ENCODE assay signal across 11 cellular contexts in genomic region chr12:101838628-101839323, GRCh38. TPM values are rescaled to one million over a fixed set of nuclear protein-coding genes. Genes with fewer than 3 reads are reported as not detected.
DNase-seq lines count a peak whose midpoint lies in the region; ATAC-seq, FAIRE-seq and TF ChIP-seq lines count a peak whose summit lies in the region.
"Had no signal": no experiment of that assay in that cellular context is flagged by ENCODE, and none has a peak within 500 bp of the region (broad histone marks: within the 10 kb centered on the region; RNA-seq: fewer than 3 reads in every experiment).

No MANE protein-coding gene starts in this region.

- H3K79me2 ChIP-seq in neural progenitor cell (ENCODE audit: low read depth) = no peaks in the 10 kb centered on the region

- no peak for TF ChIP-seq POLR2A in GM12891 (IDR thresholded peaks at IDR 0.05; ENCODE audit: low read depth, low read length)

- H3K36me3 ChIP-seq in neural progenitor cell = no peaks in the 10 kb centered on the region

- H3K27me3 Mint-ChIP-seq in effector memory CD8-positive, alpha-beta T cell = no peaks in the 10 kb centered on the region
- H3K27me3 Mint-ChIP-seq in neural progenitor cell (ENCODE audit: insufficient read depth, low read depth) = peaks cover 2% of the 10 kb centered on the region

- FAIRE-seq in GM12891 (lab: Jason Lieb, UNC) = peak; percentile 35

- no peaks in the 10 kb centered on the region for H3K27me3 ChIP-seq in neural progenitor cell

- no peak overlapping the region for H3K27ac ChIP-seq in neural progenitor cell

- H3K9me3 Mint-ChIP-seq in effector memory CD8-positive, alpha-beta T cell = no peaks in the 10 kb centered on the region
- no peaks in the 10 kb centered on the region for H3K9me3 Mint-ChIP-seq in neural progenitor cell
- H3K9me3 Mint-ChIP-seq: brain had no signal

- H3K27ac Mint-ChIP-seq in effector memory CD8-positive, alpha-beta T cell = peak overlapping the region in 1 of 2 donors; percentile 83
- no peak overlapping the region for H3K27ac Mint-ChIP-seq in neural progenitor cell
- H3K27ac Mint-ChIP-seq: brain had no signal

- peaks cover 13% of the 10 kb centered on the region for H3K36me3 Mint-ChIP-seq in effector memory CD8-positive, alpha-beta T cell (ENCODE audit: insufficient read depth)
- no peaks in the 10 kb centered on the region for H3K36me3 Mint-ChIP-seq in neural progenitor cell
- H3K36me3 Mint-ChIP-seq: brain had no signal

- no peak overlapping the region for H2AFZ ChIP-seq in neural progenitor cell (replicated peaks)

- TF ChIP-seq CTCF in neural progenitor cell (IDR thresholded peaks at IDR 0.05) = no peak

- DNase-seq in GM12891 (ENCODE audit: insufficient read length, low spot score) (no peak), occipital lobe (lab: John Stamatoyannopoulos, UW) (no peak), neural progenitor cell (ENCODE audit: low spot score) (no peak), dermis blood vessel endothelial cell (no peak)
- no peak for DNase-seq in effector memory CD8-positive, alpha-beta T cell
- no peak for DNase-seq in stimulated activated CD4-positive, alpha-beta T cell treated with anti-CD3 and anti-CD28 coated beads, Interleukin-4, amount 100 ng/mL, for 24 hours
- DNase-seq: activated CD4-positive, alpha-beta T cell treated with anti-CD3 and anti-CD28 coated beads, Interleukin-2, amount 50 U/mL, for 48 hours; SHP77 treated with DMSO at 0.1 percent for 48 hours had no signal

- no peaks in the 10 kb centered on the region for H3K9me3 ChIP-seq in neural progenitor cell (ENCODE audit: low read depth)

- H3K4me2 ChIP-seq in neural progenitor cell = no peak overlapping the region

- no peaks in the 10 kb centered on the region for H4K20me1 ChIP-seq in neural progenitor cell (ENCODE audit: low read depth)

- H3K4me1 Mint-ChIP-seq in effector memory CD8-positive, alpha-beta T cell (ENCODE audit: low read depth in 2 of 2) = peaks cover 6 to 8% of the 10 kb centered on the region in 2 donors
- no peaks in the 10 kb centered on the region for H3K4me1 Mint-ChIP-seq in neural progenitor cell
- H3K4me1 Mint-ChIP-seq: brain had no signal

- H3K4me3 Mint-ChIP-seq in effector memory CD8-positive, alpha-beta T cell = peak overlapping the region; percentile 23 to 47
- H3K4me3 Mint-ChIP-seq in neural progenitor cell = no peak overlapping the region

- no peaks in the 10 kb centered on the region for H3K4me1 ChIP-seq in neural progenitor cell

- ATAC-seq in GM19455 (IDR thresholded peaks at IDR 0.05; ENCODE audit: unreplicated experiment) (peak; percentile 55), HG03432 (IDR thresholded peaks at IDR 0.05; ENCODE audit: unreplicated experiment) (peak; percentile 71)
- ATAC-seq in effector memory CD8-positive, alpha-beta T cell (replicated peaks) = peak; percentile 77

- no peak overlapping the region for H3K9ac ChIP-seq in neural progenitor cell

- no peak overlapping the region for H3K4me3 ChIP-seq in neural progenitor cell

- H3F3A ChIP-seq in neural progenitor cell (ENCODE audit: low read depth) = no peaks in the 10 kb centered on the region

TF ChIP-seq in GM12891, 5 proteins besides CTCF, POLR2A, EP300 and RAD21:
- TF ChIP-seq SPI1 (IDR thresholded peaks at IDR 0.05; ENCODE audit: low read depth, low read length) (no peak), POU2F2 (IDR thresholded peaks at IDR 0.05; ENCODE audit: low read depth, low read length) (no peak), TAF1 (IDR thresholded peaks at IDR 0.05; ENCODE audit: low read depth, low read length) (no peak), PAX5 (IDR thresholded peaks at IDR 0.05; ENCODE audit: insufficient read depth, low read length, severe bottlenecking) (no peak), POLR2AphosphoS5 (IDR thresholded peaks at IDR 0.05; ENCODE audit: low read depth, low read length) (no peak)
TF ChIP-seq in GM12891: peak in this region for 0.

RNA-seq across cellular contexts. Expression of gene GNPTAB, which starts 8.0 kb away (rescaled TPM):
- 12.4 TPM for polyA plus RNA-seq in GM12891 (2012; ENCODE audit: low read depth, missing spikeins)
- total RNA-seq in occipital lobe (138 TPM), neural progenitor cell (ENCODE audit: low replicate concordance) (18.6 and 24.0 TPM in 2 replicates), dermis blood vessel endothelial cell (28.2 and 37.3 TPM in 2 replicates)

RNA-seq across cellular contexts. Expression of gene DRAM1, which starts 38.6 kb away (rescaled TPM):
- 37.6 TPM for polyA plus RNA-seq in GM12891 (2012; ENCODE audit: low read depth, missing spikeins)
- total RNA-seq in occipital lobe = 1.1 TPM
- total RNA-seq in neural progenitor cell (ENCODE audit: low replicate concordance) = 1.2 and 1.3 TPM in 2 replicates
- total RNA-seq in dermis blood vessel endothelial cell = 22.3 and 30.1 TPM in 2 replicates

Comparison
In these comparisons a context has a peak if more than half of its experiments do, and no peak if none do; other contexts are left out.
1. RNA of gene DRAM1, which starts 38.6 kb away (total RNA-seq): 22.3 to 30.1 TPM in dermis blood vessel endothelial cell; 1.2 to 1.3 TPM in neural progenitor cell and 1.1 TPM in occipital lobe (single experiment); every median in the first group is over 10 times any median in the second.
2. Peak in every context shown above with its lines, with median percentiles within 50 percentile points of each other: ATAC-seq.